20 cellular contexts compared by ENCODE assay signal in the genomic region with DNA sequence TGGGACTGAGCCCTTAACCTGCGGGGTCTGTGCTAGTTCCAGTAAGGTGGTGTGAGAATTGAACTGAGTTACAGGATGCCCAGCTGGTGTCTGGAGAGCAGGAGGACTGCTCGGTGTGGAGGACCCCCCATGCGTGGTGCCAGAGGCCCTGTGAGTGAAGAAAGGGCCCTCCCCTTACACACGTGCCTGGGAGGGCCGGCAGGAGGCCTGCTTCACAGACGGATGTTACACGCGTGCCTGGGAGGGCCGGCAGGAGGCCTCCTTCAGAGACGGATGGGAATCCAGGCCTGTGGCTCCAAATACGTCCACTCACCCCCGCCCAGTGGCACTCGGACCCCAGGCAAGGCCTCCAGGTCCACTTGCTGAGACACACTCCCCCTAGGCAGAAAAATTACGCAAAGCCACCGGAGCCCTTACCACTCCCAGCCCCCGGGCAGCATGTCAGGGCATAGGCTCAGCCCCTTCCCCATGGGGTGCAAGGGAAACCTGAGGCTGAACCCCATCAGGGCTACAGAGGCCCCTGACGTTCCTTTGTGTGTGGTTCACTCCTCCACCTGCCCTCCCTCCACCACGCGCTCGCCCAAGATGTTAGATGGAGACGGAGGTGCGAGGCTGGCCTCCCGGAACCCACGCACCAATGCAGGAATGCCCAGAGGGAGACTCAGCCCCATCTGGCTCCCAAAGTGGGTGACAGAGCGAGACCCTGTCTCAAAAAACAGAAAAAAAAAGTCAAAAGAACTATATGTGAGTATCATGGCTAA.
"Had no signal": no experiment of that assay in that cellular context is flagged by ENCODE, and none has a peak within 500 bp of the region (broad histone marks: within the 10 kb centered on the region; RNA-seq: fewer than 3 reads in every experiment).

No MANE protein-coding gene starts in this region.

- H3K36me3 Mint-ChIP-seq: brain, mesothelial cell of epicardium had no signal

- H3K27me3 Mint-ChIP-seq: activated CD4-positive, alpha-beta T cell treated with anti-CD3 and anti-CD28 coated beads, Interleukin-2, amount 10 ng/mL, durations not matched to agents 24 days and 14 days; stimulated activated naive CD8-positive, alpha-beta T cell treated with anti-CD3 and anti-CD28 coated beads, Interleukin-15, Interleukin-2, amounts not matched to agents 100 ng/mL and 50 ng/mL, for 24 hours had no signal

- H3K4me1 ChIP-seq: tibial nerve, uterus had no signal

- H3K4me3 ChIP-seq: dorsolateral prefrontal cortex, hepatocyte, lung, tibial nerve, uterus had no signal

- H3K27ac ChIP-seq: dorsolateral prefrontal cortex, epithelial cell of prostate, hepatocyte, tibial nerve, uterus had no signal

- DNase-seq: activated CD4-positive, alpha-beta T cell treated with anti-CD3 and anti-CD28 coated beads, Interleukin-2, amount 10 ng/mL, durations not matched to agents 24 days and 14 days; activated CD8-positive, alpha-beta memory T cell treated with anti-CD3 and anti-CD28 coated beads, Interleukin-2, amount 50 U/mL, for 4 hours; activated T-cell treated with anti-CD3 and anti-CD28 coated beads, Interleukin-2, amount 50 U/mL, for 72 hours; anterior cingulate cortex; central memory CD4-positive, alpha-beta T cell; foreskin fibroblast; nephron progenitor cell; occipital lobe; retina; SW 1271; uterus had no signal

- H3K27me3 ChIP-seq: hepatocyte, tibial nerve, uterus had no signal

- H3K4me3 Mint-ChIP-seq: activated CD4-positive, alpha-beta T cell treated with anti-CD3 and anti-CD28 coated beads, Interleukin-2, amount 10 ng/mL, durations not matched to agents 24 days and 14 days; activated T-cell treated with anti-CD3 and anti-CD28 coated beads, Interleukin-2, amount 50 U/mL, for 72 hours; brain; mesothelial cell of epicardium; nephron progenitor cell; stimulated activated naive CD8-positive, alpha-beta T cell treated with anti-CD3 and anti-CD28 coated beads, Interleukin-15, Interleukin-2, amounts not matched to agents 100 ng/mL and 50 ng/mL, for 24 hours had no signal

- H3K36me3 ChIP-seq: tibial nerve, uterus had no signal

- ATAC-seq: left colon had no signal

- H3K4me1 Mint-ChIP-seq: brain, mesothelial cell of epicardium, nephron progenitor cell had no signal

- H3K27ac Mint-ChIP-seq: activated CD4-positive, alpha-beta T cell treated with anti-CD3 and anti-CD28 coated beads, Interleukin-2, amount 10 ng/mL, durations not matched to agents 24 days and 14 days; activated T-cell treated with anti-CD3 and anti-CD28 coated beads, Interleukin-2, amount 50 U/mL, for 72 hours; brain; mesothelial cell of epicardium; nephron progenitor cell; stimulated activated naive CD8-positive, alpha-beta T cell treated with anti-CD3 and anti-CD28 coated beads, Interleukin-15, Interleukin-2, amounts not matched to agents 100 ng/mL and 50 ng/mL, for 24 hours had no signal
